ENCODE assay signal across 15 cellular contexts in genomic region chr19:38845374-38846024, GRCh38. TPM values are rescaled to one million over a fixed set of nuclear protein-coding genes. Genes with fewer than 3 reads are reported as not detected.
A peak's percentile ranks its signal among the peaks of the same experiment; 100 is the strongest.
DNase-seq lines count a peak whose midpoint lies in the region; ATAC-seq and TF ChIP-seq lines count a peak whose summit lies in the region.
"Had no signal": no experiment of that assay in that cellular context is flagged by ENCODE, and none has a peak within 500 bp of the region (broad histone marks: within the 10 kb centered on the region; RNA-seq: fewer than 3 reads in every experiment).

No MANE protein-coding gene starts in this region.

- H3K9ac ChIP-seq in BLaER1 treated with 17β-estradiol and CSF1 and Interleukin-3, amounts not matched to agents 10 nM and 100 nM, result peak overlapping the region in 9 of 11 experiments; percentile 20 to 100 (median 53); a peak in 11 of 22 replicates

- no peaks in the 10 kb centered on the region for H3K9me3 Mint-ChIP-seq in activated T-helper 2 cell treated with anti-CD3 and anti-CD28 coated beads, Interferon-gamma antibody, Interleukin-2, Interleukin-4, amounts not matched to agents 10 μg/mL and 5 μg/mL and 100 μg/mL, durations not matched to agents 14 hours and 24 hours and 36 hours
- H3K9me3 Mint-ChIP-seq in natural killer cell, result no peaks in the 10 kb centered on the region

- no peak for ATAC-seq in natural killer cell
- ATAC-seq in HG03378 (IDR thresholded peaks at IDR 0.05; ENCODE audit: unreplicated experiment), result no peak
- ATAC-seq: right lobe of liver had no signal

- no peaks in the 10 kb centered on the region for H3K27me3 ChIP-seq in BLaER1 treated with 17β-estradiol and CSF1 and Interleukin-3, amounts not matched to agents 10 nM and 100 nM
- no peaks in the 10 kb centered on the region for H3K27me3 ChIP-seq in brain microvascular endothelial cell (replicated peaks)
- H3K27me3 ChIP-seq: right lobe of liver had no signal

- TF ChIP-seq CTCF in natural killer cell (IDR thresholded peaks at IDR 0.05) (no peak), brain microvascular endothelial cell (IDR thresholded peaks at IDR 0.05; ENCODE audit: low read depth, low read length, missing control alignments) (no peak)

- in situ Hi-C loops in brain microvascular endothelial cell (cut with HindIII; ENCODE audit: low pct_ligation_motif_present, low sequenced_read_pairs), result no loop called here

- intact Hi-C loops in activated T-helper 2 cell treated with anti-CD3 and anti-CD28 coated beads, Interferon-gamma antibody, Interleukin-2, Interleukin-4, amounts not matched to agents 10 μg/mL and 5 μg/mL and 100 μg/mL, durations not matched to agents 14 hours and 24 hours and 36 hours (cut with micrococcal nuclease), result loop anchor here (10.0 kb wide), 1 partner anchor 499 kb away; the partner anchor contains the start of gene SAMD4B
- intact Hi-C loops in natural killer cell (cut with micrococcal nuclease), result no loop called here

- peak; percentile 25 for TF ChIP-seq POLR2A in GM19193 (IDR thresholded peaks at IDR 0.05; ENCODE audit: extremely low read depth, insufficient read depth, insufficient read length)

- peak overlapping the region; percentile 78 for H3K27ac Mint-ChIP-seq in activated T-helper 2 cell treated with anti-CD3 and anti-CD28 coated beads, Interferon-gamma antibody, Interleukin-2, Interleukin-4, amounts not matched to agents 10 μg/mL and 5 μg/mL and 100 μg/mL, durations not matched to agents 14 hours and 24 hours and 36 hours
- H3K27ac Mint-ChIP-seq in natural killer cell, result peak overlapping the region; percentile 48 to 99

- peak overlapping the region in 1 of 11 experiments; percentile 15; a peak in 2 of 22 replicates for H3K27ac ChIP-seq in BLaER1 treated with 17β-estradiol and CSF1 and Interleukin-3, amounts not matched to agents 10 nM and 100 nM
- H3K27ac ChIP-seq in brain microvascular endothelial cell, result no peak overlapping the region
- H3K27ac ChIP-seq: right lobe of liver had no signal

- H3K36me3 Mint-ChIP-seq in activated T-helper 2 cell treated with anti-CD3 and anti-CD28 coated beads, Interferon-gamma antibody, Interleukin-2, Interleukin-4, amounts not matched to agents 10 μg/mL and 5 μg/mL and 100 μg/mL, durations not matched to agents 14 hours and 24 hours and 36 hours (ENCODE audit: low read depth), result peaks cover 86% of the 10 kb centered on the region
- peaks cover 34% of the 10 kb centered on the region for H3K36me3 Mint-ChIP-seq in natural killer cell

- peaks cover 83 to 86% (median 84%) of the 10 kb centered on the region in 11 experiments for H3K36me3 ChIP-seq in BLaER1 treated with 17β-estradiol and CSF1 and Interleukin-3, amounts not matched to agents 10 nM and 100 nM
- peaks cover 75% of the 10 kb centered on the region for H3K36me3 ChIP-seq in brain microvascular endothelial cell (replicated peaks)

- H3K4me1 Mint-ChIP-seq in activated T-helper 2 cell treated with anti-CD3 and anti-CD28 coated beads, Interferon-gamma antibody, Interleukin-2, Interleukin-4, amounts not matched to agents 10 μg/mL and 5 μg/mL and 100 μg/mL, durations not matched to agents 14 hours and 24 hours and 36 hours (ENCODE audit: low read depth), result peaks cover 63% of the 10 kb centered on the region
- H3K4me1 Mint-ChIP-seq in natural killer cell, result peaks cover 70 to 89% of the 10 kb centered on the region in 2 donors

- no peaks in the 10 kb centered on the region for H3K27me3 Mint-ChIP-seq in activated T-helper 2 cell treated with anti-CD3 and anti-CD28 coated beads, Interferon-gamma antibody, Interleukin-2, Interleukin-4, amounts not matched to agents 10 μg/mL and 5 μg/mL and 100 μg/mL, durations not matched to agents 14 hours and 24 hours and 36 hours (ENCODE audit: low read depth)
- no peaks in the 10 kb centered on the region for H3K27me3 Mint-ChIP-seq in natural killer cell (ENCODE audit: low read depth in 2 of 2)

- peaks cover 86 to 88% (median 87%) of the 10 kb centered on the region in 11 experiments for H4K20me1 ChIP-seq in BLaER1 treated with 17β-estradiol and CSF1 and Interleukin-3, amounts not matched to agents 10 nM and 100 nM

- H3K4me3 ChIP-seq in BLaER1 treated with 17β-estradiol and CSF1 and Interleukin-3, amounts not matched to agents 10 nM and 100 nM, result no peak overlapping the region
- no peak overlapping the region for H3K4me3 ChIP-seq in brain microvascular endothelial cell (ENCODE audit: low read depth, low read length)
- H3K4me3 ChIP-seq: right lobe of liver had no signal

- H3K4me2 ChIP-seq in BLaER1 treated with 17β-estradiol and CSF1 and Interleukin-3, amounts not matched to agents 10 nM and 100 nM, result peak overlapping the region in 10 of 11 experiments; percentile 9 to 100 (median 94); a peak in 17 of 22 replicates

- no peak for DNase-seq in activated T-helper 2 cell treated with anti-CD3 and anti-CD28 coated beads, Interferon-gamma antibody, Interleukin-2, Interleukin-4, amounts not matched to agents 10 μg/mL and 5 μg/mL and 100 μg/mL, durations not matched to agents 14 hours and 24 hours and 36 hours (ENCODE audit: low spot score)
- DNase-seq in natural killer cell (no peak), NOMO-1 treated with DMSO at 0.1 percent for 48 hours (lab: John Stamatoyannopoulos, UW; ENCODE audit: unreplicated experiment) (no peak), pons (ENCODE audit: low spot score) (no peak), brain microvascular endothelial cell (no peak)
- DNase-seq: effector CD4-positive, alpha-beta T cell; foreskin melanocyte; NCI-H187 treated with DMSO at 0.1 percent for 48 hours; NCI-H748 treated with DMSO at 0.1 percent for 48 hours; SHP77 treated with DMSO at 0.1 percent for 48 hours; substantia nigra had no signal

- peaks cover 55 to 82% (median 72%) of the 10 kb centered on the region in 10 experiments for H3K4me1 ChIP-seq in BLaER1 treated with 17β-estradiol and CSF1 and Interleukin-3, amounts not matched to agents 10 nM and 100 nM

- peak overlapping the region; percentile 61 for H3K4me3 Mint-ChIP-seq in activated T-helper 2 cell treated with anti-CD3 and anti-CD28 coated beads, Interferon-gamma antibody, Interleukin-2, Interleukin-4, amounts not matched to agents 10 μg/mL and 5 μg/mL and 100 μg/mL, durations not matched to agents 14 hours and 24 hours and 36 hours (ENCODE audit: low read depth)
- H3K4me3 Mint-ChIP-seq in natural killer cell, result peak overlapping the region; percentile 3

- H3K9me3 ChIP-seq in BLaER1 treated with 17β-estradiol and CSF1 and Interleukin-3, amounts not matched to agents 10 nM and 100 nM (replicated peaks in 1 of 11), result no peaks in the 10 kb centered on the region
- H3K9me3 ChIP-seq: right lobe of liver had no signal

RNA-seq across cellular contexts. Expression of gene HNRNPL, which starts 4.3 kb away (rescaled TPM):
- total RNA-seq in activated T-helper 2 cell treated with anti-CD3 and anti-CD28 coated beads, Interferon-gamma antibody, Interleukin-2, Interleukin-4, amounts not matched to agents 10 μg/mL and 5 μg/mL and 100 μg/mL, durations not matched to agents 14 hours and 24 hours and 36 hours, result 700 and 708 TPM in 2 replicates
- total RNA-seq in natural killer cell, result 100 to 1,000 TPM; 636 to 800 (median 702) TPM

RNA-seq across cellular contexts. Expression of gene ECH1, which starts 13.9 kb away (rescaled TPM):
- total RNA-seq in activated T-helper 2 cell treated with anti-CD3 and anti-CD28 coated beads, Interferon-gamma antibody, Interleukin-2, Interleukin-4, amounts not matched to agents 10 μg/mL and 5 μg/mL and 100 μg/mL, durations not matched to agents 14 hours and 24 hours and 36 hours, result 180 and 183 TPM in 2 replicates
- total RNA-seq in natural killer cell, result 100 to 1,000 TPM; 114 to 145 (median 119) TPM

RNA-seq across cellular contexts. Expression of gene RINL, which starts 32.6 kb away (rescaled TPM):
- 70.2 and 73.4 TPM in 2 replicates for total RNA-seq in activated T-helper 2 cell treated with anti-CD3 and anti-CD28 coated beads, Interferon-gamma antibody, Interleukin-2, Interleukin-4, amounts not matched to agents 10 μg/mL and 5 μg/mL and 100 μg/mL, durations not matched to agents 14 hours and 24 hours and 36 hours
- total RNA-seq in natural killer cell, result 10 to 100 TPM; 59.7 to 65.6 (median 59.7) TPM

RNA-seq across cellular contexts. Expression of gene LGALS4, which starts 32.8 kb away (rescaled TPM):
- total RNA-seq in activated T-helper 2 cell treated with anti-CD3 and anti-CD28 coated beads, Interferon-gamma antibody, Interleukin-2, Interleukin-4, amounts not matched to agents 10 μg/mL and 5 μg/mL and 100 μg/mL, durations not matched to agents 14 hours and 24 hours and 36 hours, result 1.6 and 2.0 TPM in 2 replicates
- 1 to 10 TPM; 4.2 to 4.8 (median 4.6) TPM for total RNA-seq in natural killer cell

RNA-seq across cellular contexts. Expression of gene SIRT2, which starts 53.9 kb away (rescaled TPM):
- total RNA-seq in activated T-helper 2 cell treated with anti-CD3 and anti-CD28 coated beads, Interferon-gamma antibody, Interleukin-2, Interleukin-4, amounts not matched to agents 10 μg/mL and 5 μg/mL and 100 μg/mL, durations not matched to agents 14 hours and 24 hours and 36 hours, result 29.0 and 30.2 TPM in 2 replicates
- 100 to 1,000 TPM; 171 to 283 (median 208) TPM for total RNA-seq in natural killer cell
